13 cellular contexts compared by ENCODE assay signal in the genomic region with DNA sequence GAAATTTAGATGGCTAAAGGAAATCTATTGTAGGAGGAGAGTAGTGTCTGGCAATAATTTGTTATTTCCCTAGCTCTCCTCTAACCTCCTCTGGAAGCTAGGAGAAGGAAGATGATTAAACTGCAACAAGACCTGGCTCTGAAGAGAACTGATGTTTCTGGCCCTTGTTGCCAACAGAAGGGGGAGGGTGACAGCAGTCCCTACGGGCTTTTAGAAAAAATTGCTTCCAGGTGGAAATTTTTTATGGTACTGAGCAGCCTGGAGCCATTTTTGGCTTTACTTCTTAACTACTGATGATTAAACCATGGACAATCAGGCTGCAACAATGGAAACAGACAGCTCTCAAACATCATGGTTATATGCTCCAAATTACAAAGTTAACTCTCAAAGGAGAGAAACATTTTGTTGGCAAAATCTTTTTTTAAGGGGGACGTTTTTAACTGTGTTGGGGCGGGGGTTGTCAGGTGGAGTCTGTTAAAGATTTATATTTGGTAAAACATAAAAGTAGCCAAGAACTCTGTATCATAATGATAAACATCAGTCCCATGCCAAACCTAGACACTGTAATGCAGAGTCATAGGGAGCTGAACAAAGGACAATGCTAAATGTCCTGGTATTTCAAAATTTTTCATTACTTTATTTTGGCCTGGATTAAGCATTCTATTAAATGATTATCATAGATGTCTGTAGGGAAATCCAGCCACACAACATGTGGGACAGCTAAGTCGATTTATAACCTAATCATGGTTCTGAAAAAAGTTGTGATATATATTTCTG.
A peak's percentile ranks its signal among the peaks of the same experiment; 100 is the strongest.
DNase-seq lines count a peak whose midpoint lies in the region; ATAC-seq and TF ChIP-seq lines count a peak whose summit lies in the region.
"Had no signal": no experiment of that assay in that cellular context is flagged by ENCODE, and none has a peak within 500 bp of the region (broad histone marks: within the 10 kb centered on the region; RNA-seq: fewer than 3 reads in every experiment).

No MANE protein-coding gene starts in this region.

- H3K9me3 ChIP-seq in A673 (ENCODE audit: low read depth, low read length, poor library complexity, severe bottlenecking) (no peaks in the 10 kb centered on the region), SJCRH30 (replicated peaks) (no peaks in the 10 kb centered on the region)
- H3K9me3 ChIP-seq: sigmoid colon had no signal

- DNase-seq in A673 (ENCODE audit: low spot score) (peak; percentile 67), H4 (ENCODE audit: low spot score) (peak; percentile 34), SJCRH30 (peak; percentile 10 to 30), fibroblast of the aortic adventitia (ENCODE audit: low read depth) (peak; percentile 93), substantia nigra (lab: John Stamatoyannopoulos, UW) (no peak), germinal center (ENCODE audit: low spot score) (no peak)
- DNase-seq in stimulated activated naive CD4-positive, alpha-beta T cell treated with Interleukin-2 at 50 U/mL for 16 hours (lab: John Stamatoyannopoulos, UW), result no peak
- DNase-seq: activated naive CD4-positive, alpha-beta T cell treated with anti-CD3 and anti-CD28 coated beads, Interleukin-2, amount 50 U/mL, for 16 hours; EL; nephron progenitor cell; sigmoid colon had no signal

- intact Hi-C loops in A673 (cut with micrococcal nuclease; ENCODE audit: unreplicated experiment), result no loop called here

- TF ChIP-seq CTCF in A673 (conservative IDR thresholded peaks at IDR 0.05; ENCODE audit: low read depth, low read length) (no peak), fibroblast of the aortic adventitia (IDR thresholded peaks at IDR 0.05; ENCODE audit: insufficient read depth, low read length) (no peak)

- no TSS peak for BruUV-seq in A673 (replicated peaks; lab: Mats Ljungman, UMichigan)

- H3K36me3 ChIP-seq in A673 (ENCODE audit: insufficient read depth, low read length, poor library complexity, severe bottlenecking), result no peaks in the 10 kb centered on the region
- H3K36me3 ChIP-seq in SJCRH30, result no peaks in the 10 kb centered on the region
- H3K36me3 ChIP-seq: BLaER1, sigmoid colon had no signal

- no peak overlapping the region for H3K4me3 ChIP-seq in A673 (ENCODE audit: low read depth, low read length, poor library complexity, severe bottlenecking)
- no peak overlapping the region for H3K4me3 ChIP-seq in SJCRH30
- no peak overlapping the region for H3K4me3 ChIP-seq in fibroblast of the aortic adventitia (ENCODE audit: low read depth, low read length)
- H3K4me3 ChIP-seq: BLaER1, sigmoid colon had no signal

- POLR2A ChIA-PET in A673 (lab: Charles Lee; ENCODE audit: low non-redundant PET), result no interaction called here

- H3K27me3 ChIP-seq in A673 (replicated peaks; ENCODE audit: insufficient read depth, low read depth, low read length, poor library complexity) (no peaks in the 10 kb centered on the region), SJCRH30 (no peaks in the 10 kb centered on the region)
- H3K27me3 ChIP-seq: BLaER1, sigmoid colon had no signal

- H3K4me1 ChIP-seq in A673 (ENCODE audit: insufficient read depth, low read length, poor library complexity, severe bottlenecking), result peaks cover 14% of the 10 kb centered on the region
- H3K4me1 ChIP-seq in SJCRH30, result peaks cover 18% of the 10 kb centered on the region
- H3K4me1 ChIP-seq: BLaER1 had no signal

- no peak for ATAC-seq in GM21360 (IDR thresholded peaks at IDR 0.05; ENCODE audit: unreplicated experiment)

- CTCF ChIA-PET in A673 (lab: Charles Lee), result no interaction called here

- H3K27ac ChIP-seq in A673 (ENCODE audit: low read depth, low read length, poor library complexity, severe bottlenecking) (no peak overlapping the region), SJCRH30 (no peak overlapping the region), substantia nigra (ENCODE audit: low read depth, low read length, poor library complexity, severe bottlenecking) (no peak overlapping the region)
- H3K27ac ChIP-seq: BLaER1, sigmoid colon had no signal

Comparison
In these comparisons a context has a peak if more than half of its experiments do, and no peak if none do; other contexts are left out.
1. DNase-seq: peak in A673 (single experiment), H4 (single experiment), SJCRH30 (2 of 2) and fibroblast of the aortic adventitia (single experiment); none in substantia nigra (0 of 49), germinal center (single experiment) and stimulated activated naive CD4-positive, alpha-beta T cell treated with Interleukin-2 at 50 U/mL for 16 hours (single experiment).